Comparison of ENCODE assay signal across 19 cellular contexts in the genomic region with DNA sequence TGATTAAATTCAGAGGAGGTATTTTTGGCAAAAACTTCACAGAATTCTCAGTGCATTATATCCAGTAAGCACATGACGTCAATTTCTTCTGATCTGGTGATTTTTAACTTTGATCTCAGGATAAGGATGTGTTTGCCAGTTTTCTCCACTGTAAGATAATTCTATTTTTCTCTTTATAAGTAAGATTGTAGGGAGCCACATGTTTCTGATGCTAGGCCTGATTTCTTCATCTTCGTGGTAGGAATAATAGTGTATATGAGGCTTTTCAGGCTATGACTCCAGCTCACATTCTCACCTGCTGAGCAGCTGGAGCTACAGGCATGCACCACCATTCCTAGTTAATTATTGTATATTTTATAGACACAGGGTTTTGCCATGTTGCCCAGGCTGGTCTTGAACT. TPM values are rescaled to one million over a fixed set of nuclear protein-coding genes. Genes with fewer than 3 reads are reported as not detected.
A peak's percentile ranks its signal among the peaks of the same experiment; 100 is the strongest.
DNase-seq lines count a peak whose midpoint lies in the region; ATAC-seq and TF ChIP-seq lines count a peak whose summit lies in the region.
"Had no signal": no experiment of that assay in that cellular context is flagged by ENCODE, and none has a peak within 500 bp of the region (broad histone marks: within the 10 kb centered on the region; RNA-seq: fewer than 3 reads in every experiment).

No MANE protein-coding gene starts in this region.

- H3K4me2 ChIP-seq in PC-9 (peak overlapping the region; percentile 33), mesendoderm (ENCODE audit: low read length) (no peak overlapping the region), OCI-LY7 (ENCODE audit: low read length) (no peak overlapping the region)

- no peak overlapping the region for H3K4me3 Mint-ChIP-seq in activated naive CD4-positive, alpha-beta T cell treated with anti-CD3 and anti-CD28 coated beads, Interleukin-2, amount 50 U/mL, for 24 hours
- H3K4me3 Mint-ChIP-seq: B cell, CD14-positive monocyte had no signal

- WGBS in mesendoderm (ENCODE audit: extremely low coverage, insufficient coverage, low lambda C conversion rate) = no CpG with 5 or more reads among the region's 2 CpGs

- H3K27me3 Mint-ChIP-seq in activated naive CD4-positive, alpha-beta T cell treated with anti-CD3 and anti-CD28 coated beads, Interleukin-2, amount 50 U/mL, for 24 hours = no peaks in the 10 kb centered on the region
- H3K27me3 Mint-ChIP-seq: B cell had no signal

- H2BK15ac ChIP-seq in mesendoderm (replicated peaks; ENCODE audit: low read depth) = peak overlapping the region; percentile 57

- peak overlapping the region; percentile 12; the same call in 1 of the 2 replicates for H3K27ac ChIP-seq in PC-9
- peak overlapping the region; percentile 87 for H3K27ac ChIP-seq in mesendoderm (ENCODE audit: low read depth, low read length)
- H3K27ac ChIP-seq in OCI-LY7 (ENCODE audit: low read depth, low read length, poor library complexity, severe bottlenecking) = no peak overlapping the region
- no peak overlapping the region for H3K27ac ChIP-seq in A673 (ENCODE audit: low read depth, low read length, poor library complexity, severe bottlenecking)
- H3K27ac ChIP-seq: SJCRH30 had no signal

- no peaks in the 10 kb centered on the region for H4K20me1 ChIP-seq in PC-9 (ENCODE audit: insufficient read depth)
- no peaks in the 10 kb centered on the region for H4K20me1 ChIP-seq in OCI-LY7 (ENCODE audit: insufficient read depth, low read length)

- H3K9me2 ChIP-seq in PC-9 (ENCODE audit: insufficient read depth) (no peaks in the 10 kb centered on the region), OCI-LY7 (ENCODE audit: insufficient read depth, low read length) (no peaks in the 10 kb centered on the region)

- no peak overlapping the region for H4K5ac ChIP-seq in mesendoderm (ENCODE audit: low read length)

- BruUV-seq in PC-9 (replicated peaks; lab: Mats Ljungman, UMichigan) (no TSS peak), OCI-LY7 (replicated peaks; lab: Mats Ljungman, UMichigan) (no TSS peak), A673 (replicated peaks; lab: Mats Ljungman, UMichigan) (no TSS peak)

- H3K23ac ChIP-seq in mesendoderm (ENCODE audit: low read length) = no peak overlapping the region

- no peaks in the 10 kb centered on the region for H3K79me1 ChIP-seq in mesendoderm (ENCODE audit: low read length)

- CTCF ChIA-PET in PC-9 (lab: Charles Lee) = no interaction called here
- CTCF ChIA-PET in OCI-LY7 (lab: Charles Lee; ENCODE audit: unreplicated experiment) = no interaction called here
- CTCF ChIA-PET in A673 (lab: Charles Lee) = no interaction called here

- POLR2A ChIA-PET in PC-9 (lab: Charles Lee; ENCODE audit: unreplicated experiment) = interaction anchor here (0.7 kb wide), 1 partner anchor 33 kb away, joined by 4 read pairs; no protein-coding TSS in a partner anchor
- POLR2A ChIA-PET in OCI-LY7 (lab: Charles Lee) = no interaction called here
- POLR2A ChIA-PET in A673 (lab: Charles Lee; ENCODE audit: low non-redundant PET) = no interaction called here

- TF ChIP-seq CTCF in PC-9 (conservative IDR thresholded peaks at IDR 0.05) = no peak
- no peak for TF ChIP-seq CTCF in OCI-LY7 (conservative IDR thresholded peaks at IDR 0.05; ENCODE audit: low read length)
- no peak for TF ChIP-seq CTCF in A673 (conservative IDR thresholded peaks at IDR 0.05; ENCODE audit: low read depth, low read length)
- no peak for TF ChIP-seq CTCF in mucosa of descending colon (IDR thresholded peaks at IDR 0.05)

- no peak overlapping the region for H4K8ac ChIP-seq in mesendoderm (ENCODE audit: low read depth, low read length)

- H2AFZ ChIP-seq in PC-9 (no peak overlapping the region), OCI-LY7 (ENCODE audit: low read length) (no peak overlapping the region)

- peaks cover 28% of the 10 kb centered on the region for H3K4me1 ChIP-seq in PC-9 (replicated peaks; ENCODE audit: insufficient read depth)
- peaks cover 5% of the 10 kb centered on the region for H3K4me1 ChIP-seq in mesendoderm (ENCODE audit: control insufficient read depth, low read depth, low read length)
- peaks cover 10% of the 10 kb centered on the region for H3K4me1 ChIP-seq in OCI-LY7 (ENCODE audit: insufficient read depth, low read length, poor library complexity, severe bottlenecking)
- H3K4me1 ChIP-seq in A673 (ENCODE audit: insufficient read depth, low read length, poor library complexity, severe bottlenecking) = peaks cover 23% of the 10 kb centered on the region
- no peaks in the 10 kb centered on the region for H3K4me1 ChIP-seq in mucosa of descending colon (ENCODE audit: low read depth)

- peaks cover 21% of the 10 kb centered on the region for H3F3A ChIP-seq in PC-9 (ENCODE audit: insufficient read depth, low read depth)

- peak overlapping the region; percentile 83 for H3K18ac ChIP-seq in mesendoderm (ENCODE audit: low read length)

- H2AK5ac ChIP-seq in mesendoderm (ENCODE audit: low read length) = no peak overlapping the region

- H3K4me1 Mint-ChIP-seq in activated naive CD4-positive, alpha-beta T cell treated with anti-CD3 and anti-CD28 coated beads, Interleukin-2, amount 50 U/mL, for 24 hours = peaks cover 26% of the 10 kb centered on the region

- peak overlapping the region; percentile 41 for H3K27ac Mint-ChIP-seq in activated naive CD4-positive, alpha-beta T cell treated with anti-CD3 and anti-CD28 coated beads, Interleukin-2, amount 50 U/mL, for 24 hours
- H3K27ac Mint-ChIP-seq: B cell had no signal

- H3K36me3 ChIP-seq in PC-9 (ENCODE audit: low read depth) = no peaks in the 10 kb centered on the region
- H3K36me3 ChIP-seq in mesendoderm (ENCODE audit: control insufficient read depth, insufficient read depth, low read length) = no peaks in the 10 kb centered on the region
- H3K36me3 ChIP-seq in OCI-LY7 (ENCODE audit: insufficient read depth, low read length) = no peaks in the 10 kb centered on the region
- H3K36me3 ChIP-seq in A673 (ENCODE audit: insufficient read depth, low read length, poor library complexity, severe bottlenecking) = no peaks in the 10 kb centered on the region
- no peaks in the 10 kb centered on the region for H3K36me3 ChIP-seq in mucosa of descending colon (ENCODE audit: low read depth)
- H3K36me3 ChIP-seq: MG63, SJCRH30 had no signal

- no peaks in the 10 kb centered on the region for H3K9me3 Mint-ChIP-seq in activated naive CD4-positive, alpha-beta T cell treated with anti-CD3 and anti-CD28 coated beads, Interleukin-2, amount 50 U/mL, for 24 hours
- H3K9me3 Mint-ChIP-seq: CD14-positive monocyte had no signal

- H3K27me3 ChIP-seq in PC-9 (ENCODE audit: insufficient read depth, low read depth) (no peaks in the 10 kb centered on the region), mesendoderm (ENCODE audit: insufficient read depth, low read length, poor library complexity) (no peaks in the 10 kb centered on the region), A673 (replicated peaks; ENCODE audit: insufficient read depth, low read depth, low read length, poor library complexity) (no peaks in the 10 kb centered on the region)
- H3K27me3 ChIP-seq: MG63, SJCRH30 had no signal

- H3K4ac ChIP-seq in mesendoderm (ENCODE audit: low read depth, low read length) = peak overlapping the region; percentile 93

- no peak for ATAC-seq in mucosa of descending colon

- peak overlapping the region; percentile 83 for H2BK120ac ChIP-seq in mesendoderm (ENCODE audit: low read depth, low read length)

- H2BK5ac ChIP-seq in mesendoderm (ENCODE audit: low read length) = peak overlapping the region; percentile 76

- no peak for DNase-seq in activated naive CD4-positive, alpha-beta T cell treated with Interleukin-2 at 50 U/mL for 16 hours
- DNase-seq in PC-9 (no peak), mesendoderm (no peak), OCI-LY7 (ENCODE audit: low spot score) (no peak), A673 (ENCODE audit: low spot score) (no peak), mucosa of descending colon (no peak)
- DNase-seq: EL, GF-D8, Kasumi-1, MG63, NCI-H1092, NCI-H1436, NCI-H1930, NCI-H2227 treated with DMSO at 0.1 percent for 48 hours, NCI-H510A had no signal

- H3K9ac ChIP-seq in mesendoderm (ENCODE audit: low read length) = peak overlapping the region; percentile 4

- H3K36me3 Mint-ChIP-seq in activated naive CD4-positive, alpha-beta T cell treated with anti-CD3 and anti-CD28 coated beads, Interleukin-2, amount 50 U/mL, for 24 hours = no peaks in the 10 kb centered on the region
- H3K36me3 Mint-ChIP-seq: CD14-positive monocyte had no signal

- H3K79me2 ChIP-seq in PC-9 (ENCODE audit: low read depth) (no peaks in the 10 kb centered on the region), mesendoderm (ENCODE audit: control insufficient read depth, insufficient read depth, low read length) (no peaks in the 10 kb centered on the region), OCI-LY7 (ENCODE audit: insufficient read depth, low read depth, low read length) (no peaks in the 10 kb centered on the region)

- H3K56ac ChIP-seq in mesendoderm (ENCODE audit: low read length) = peak overlapping the region; percentile 61

- intact Hi-C loops in PC-9 (cut with micrococcal nuclease; ENCODE audit: unreplicated experiment) (loop anchor here (1.0 kb wide), 1 partner anchor 31 kb away; no protein-coding TSS in a partner anchor), OCI-LY7 (cut with micrococcal nuclease; ENCODE audit: unreplicated experiment) (no loop called here), A673 (cut with micrococcal nuclease; ENCODE audit: unreplicated experiment) (no loop called here), mucosa of descending colon (cut with DNase I, micrococcal nuclease) (no loop called here)

- H3K9me3 ChIP-seq in PC-9 (ENCODE audit: insufficient read depth, low read depth) (no peaks in the 10 kb centered on the region), OCI-LY7 (ENCODE audit: low read length) (no peaks in the 10 kb centered on the region), A673 (ENCODE audit: low read depth, low read length, poor library complexity, severe bottlenecking) (no peaks in the 10 kb centered on the region), mucosa of descending colon (no peaks in the 10 kb centered on the region)
- H3K9me3 ChIP-seq: MG63, SJCRH30 had no signal

- H3K4me3 ChIP-seq in PC-9 (no peak overlapping the region), mesendoderm (ENCODE audit: low read length) (no peak overlapping the region), OCI-LY7 (ENCODE audit: low read depth, low read length, poor library complexity, severe bottlenecking) (no peak overlapping the region), A673 (ENCODE audit: low read depth, low read length, poor library complexity, severe bottlenecking) (no peak overlapping the region), mucosa of descending colon (no peak overlapping the region)
- H3K4me3 ChIP-seq: MG63, SJCRH30 had no signal

RNA-seq across cellular contexts. Expression of a gene that starts 32.1 kb away (rescaled TPM):
- 103 and 117 TPM in 2 replicates for total RNA-seq in PC-9 (2021)
- 281 TPM for polyA plus RNA-seq in mesendoderm (2013, experiment 1 of 2)
- 274 TPM for polyA plus RNA-seq in mesendoderm (2013, experiment 2 of 2)
- 173 and 232 TPM in 2 replicates for total RNA-seq in OCI-LY7 (2014; rRNA removed; shearing (Covaris generic))
- 264 and 280 TPM in 2 replicates for total RNA-seq in OCI-LY7 (2022)
- total RNA-seq in A673 (2021) = 267 and 269 TPM in 2 replicates
- 10 to 100 TPM; 14.1 to 81.8 (median 30.6) TPM for total RNA-seq in mucosa of descending colon

Comparison
In these comparisons a context has a peak if more than half of its experiments do, and no peak if none do; other contexts are left out.
1. H3K27ac ChIP-seq: peak in PC-9 (single experiment) and mesendoderm (single experiment); none in OCI-LY7 (single experiment) and A673 (single experiment).